1 cellular context compared by ENCODE assay signal in the genomic region with DNA sequence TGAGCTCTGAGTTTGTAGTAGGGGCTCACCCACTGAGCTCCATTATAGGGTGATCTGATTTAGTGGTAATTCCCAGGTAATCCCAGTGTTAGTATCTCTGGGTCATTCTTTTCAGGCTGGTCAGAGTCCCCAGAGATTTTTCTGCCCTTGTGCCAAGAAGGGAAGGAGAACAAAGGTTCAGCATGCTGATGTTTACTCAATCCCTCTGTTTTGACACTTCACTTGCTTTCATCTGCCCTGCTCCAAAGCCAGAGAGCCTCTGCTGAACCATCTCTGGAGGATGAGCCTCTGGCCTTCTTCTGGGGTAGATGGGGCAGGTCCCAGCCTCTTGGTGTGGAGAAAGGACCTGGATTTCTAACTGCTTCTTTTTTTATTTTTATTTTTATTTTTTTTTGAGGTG.
A peak's percentile ranks its signal among the peaks of the same experiment; 100 is the strongest.
TF ChIP-seq lines count a peak whose summit lies in the region.

No MANE protein-coding gene starts in this region.

TF ChIP-seq in HepG2, 621 proteins besides CTCF, POLR2A, EP300 and RAD21 (continued from another document and continues in another):
- TF ChIP-seq, protein P1, sequence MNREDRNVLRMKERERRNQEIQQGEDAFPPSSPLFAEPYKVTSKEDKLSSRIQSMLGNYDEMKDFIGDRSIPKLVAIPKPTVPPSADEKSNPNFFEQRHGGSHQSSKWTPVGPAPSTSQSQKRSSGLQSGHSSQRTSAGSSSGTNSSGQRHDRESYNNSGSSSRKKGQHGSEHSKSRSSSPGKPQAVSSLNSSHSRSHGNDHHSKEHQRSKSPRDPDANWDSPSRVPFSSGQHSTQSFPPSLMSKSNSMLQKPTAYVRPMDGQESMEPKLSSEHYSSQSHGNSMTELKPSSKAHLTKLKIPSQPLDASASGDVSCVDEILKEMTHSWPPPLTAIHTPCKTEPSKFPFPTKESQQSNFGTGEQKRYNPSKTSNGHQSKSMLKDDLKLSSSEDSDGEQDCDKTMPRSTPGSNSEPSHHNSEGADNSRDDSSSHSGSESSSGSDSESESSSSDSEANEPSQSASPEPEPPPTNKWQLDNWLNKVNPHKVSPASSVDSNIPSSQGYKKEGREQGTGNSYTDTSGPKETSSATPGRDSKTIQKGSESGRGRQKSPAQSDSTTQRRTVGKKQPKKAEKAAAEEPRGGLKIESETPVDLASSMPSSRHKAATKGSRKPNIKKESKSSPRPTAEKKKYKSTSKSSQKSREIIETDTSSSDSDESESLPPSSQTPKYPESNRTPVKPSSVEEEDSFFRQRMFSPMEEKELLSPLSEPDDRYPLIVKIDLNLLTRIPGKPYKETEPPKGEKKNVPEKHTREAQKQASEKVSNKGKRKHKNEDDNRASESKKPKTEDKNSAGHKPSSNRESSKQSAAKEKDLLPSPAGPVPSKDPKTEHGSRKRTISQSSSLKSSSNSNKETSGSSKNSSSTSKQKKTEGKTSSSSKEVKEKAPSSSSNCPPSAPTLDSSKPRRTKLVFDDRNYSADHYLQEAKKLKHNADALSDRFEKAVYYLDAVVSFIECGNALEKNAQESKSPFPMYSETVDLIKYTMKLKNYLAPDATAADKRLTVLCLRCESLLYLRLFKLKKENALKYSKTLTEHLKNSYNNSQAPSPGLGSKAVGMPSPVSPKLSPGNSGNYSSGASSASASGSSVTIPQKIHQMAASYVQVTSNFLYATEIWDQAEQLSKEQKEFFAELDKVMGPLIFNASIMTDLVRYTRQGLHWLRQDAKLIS (CRISPR knock-in tag; IDR thresholded peaks at IDR 0.05), result no peak
- TF ChIP-seq RFX5 (IDR thresholded peaks at IDR 0.05; ENCODE audit: low read depth, low read length) (no peak), SOX5 (CRISPR knock-in tag; IDR thresholded peaks at IDR 0.05; ENCODE audit: borderline replicate concordance) (peak; percentile 99), ZNF773 (CRISPR knock-in tag; IDR thresholded peaks at IDR 0.05; ENCODE audit: borderline replicate concordance) (no peak), KLF9 (CRISPR knock-in tag; IDR thresholded peaks at IDR 0.05; ENCODE audit: low read depth) (no peak), ZNF660 (CRISPR knock-in tag; IDR thresholded peaks at IDR 0.05; ENCODE audit: borderline replicate concordance, low read depth) (no peak), FOXK1 (CRISPR knock-in tag; IDR thresholded peaks at IDR 0.05; ENCODE audit: borderline replicate concordance, low read depth) (peak; percentile 68; the same call in 1 of the 2 replicates), CENPX (CRISPR knock-in tag; IDR thresholded peaks at IDR 0.05) (no peak), ZNF607 (CRISPR knock-in tag; IDR thresholded peaks at IDR 0.05; ENCODE audit: borderline replicate concordance) (no peak), TRIM22 (IDR thresholded peaks at IDR 0.05) (no peak), ZNF841 (CRISPR knock-in tag; IDR thresholded peaks at IDR 0.05; ENCODE audit: borderline replicate concordance) (no peak), EHMT2 (IDR thresholded peaks at IDR 0.05; ENCODE audit: borderline replicate concordance, low read depth, low read length) (peak; percentile 46; the same call in 1 of the 2 replicates), ZNF790 (CRISPR knock-in tag; IDR thresholded peaks at IDR 0.05; ENCODE audit: borderline replicate concordance) (no peak), ZNF281 (CRISPR knock-in tag; IDR thresholded peaks at IDR 0.05; ENCODE audit: borderline replicate concordance) (peak; percentile 37; the same call in 1 of the 2 replicates), TCF12 (IDR thresholded peaks at IDR 0.05) (no peak), TCF12 (CRISPR knock-in tag; IDR thresholded peaks at IDR 0.05) (no peak), TBX3 (IDR thresholded peaks at IDR 0.05; ENCODE audit: borderline replicate concordance) (peak; percentile 97), ATF3 (CRISPR knock-in tag; IDR thresholded peaks at IDR 0.05) (no peak), ZNF556 (CRISPR knock-in tag; IDR thresholded peaks at IDR 0.05; ENCODE audit: borderline replicate concordance) (no peak), HOXD1 (CRISPR knock-in tag; IDR thresholded peaks at IDR 0.05) (no peak; the same call in 1 of the 2 replicates), ZBED4 (CRISPR knock-in tag; IDR thresholded peaks at IDR 0.05; ENCODE audit: borderline replicate concordance) (no peak), ZNF792 (CRISPR knock-in tag; IDR thresholded peaks at IDR 0.05) (peak; percentile 60; the same call in 1 of the 2 replicates), SYNCRIP (IDR thresholded peaks at IDR 0.05; ENCODE audit: insufficient read depth, low read depth, low read length) (no peak), NPAS2 (CRISPR knock-in tag; IDR thresholded peaks at IDR 0.05; ENCODE audit: borderline replicate concordance) (no peak), ARNT (IDR thresholded peaks at IDR 0.05) (no peak)
- TF ChIP-seq, protein P2, sequence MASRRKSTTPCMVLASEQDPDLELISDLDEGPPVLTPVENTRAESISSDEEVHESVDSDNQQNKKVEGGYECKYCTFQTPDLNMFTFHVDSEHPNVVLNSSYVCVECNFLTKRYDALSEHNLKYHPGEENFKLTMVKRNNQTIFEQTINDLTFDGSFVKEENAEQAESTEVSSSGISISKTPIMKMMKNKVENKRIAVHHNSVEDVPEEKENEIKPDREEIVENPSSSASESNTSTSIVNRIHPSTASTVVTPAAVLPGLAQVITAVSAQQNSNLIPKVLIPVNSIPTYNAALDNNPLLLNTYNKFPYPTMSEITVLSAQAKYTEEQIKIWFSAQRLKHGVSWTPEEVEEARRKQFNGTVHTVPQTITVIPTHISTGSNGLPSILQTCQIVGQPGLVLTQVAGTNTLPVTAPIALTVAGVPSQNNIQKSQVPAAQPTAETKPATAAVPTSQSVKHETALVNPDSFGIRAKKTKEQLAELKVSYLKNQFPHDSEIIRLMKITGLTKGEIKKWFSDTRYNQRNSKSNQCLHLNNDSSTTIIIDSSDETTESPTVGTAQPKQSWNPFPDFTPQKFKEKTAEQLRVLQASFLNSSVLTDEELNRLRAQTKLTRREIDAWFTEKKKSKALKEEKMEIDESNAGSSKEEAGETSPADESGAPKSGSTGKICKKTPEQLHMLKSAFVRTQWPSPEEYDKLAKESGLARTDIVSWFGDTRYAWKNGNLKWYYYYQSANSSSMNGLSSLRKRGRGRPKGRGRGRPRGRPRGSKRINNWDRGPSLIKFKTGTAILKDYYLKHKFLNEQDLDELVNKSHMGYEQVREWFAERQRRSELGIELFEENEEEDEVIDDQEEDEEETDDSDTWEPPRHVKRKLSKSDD (CRISPR knock-in tag; IDR thresholded peaks at IDR 0.05; ENCODE audit: low read depth), result no peak
- TF ChIP-seq, protein P3, sequence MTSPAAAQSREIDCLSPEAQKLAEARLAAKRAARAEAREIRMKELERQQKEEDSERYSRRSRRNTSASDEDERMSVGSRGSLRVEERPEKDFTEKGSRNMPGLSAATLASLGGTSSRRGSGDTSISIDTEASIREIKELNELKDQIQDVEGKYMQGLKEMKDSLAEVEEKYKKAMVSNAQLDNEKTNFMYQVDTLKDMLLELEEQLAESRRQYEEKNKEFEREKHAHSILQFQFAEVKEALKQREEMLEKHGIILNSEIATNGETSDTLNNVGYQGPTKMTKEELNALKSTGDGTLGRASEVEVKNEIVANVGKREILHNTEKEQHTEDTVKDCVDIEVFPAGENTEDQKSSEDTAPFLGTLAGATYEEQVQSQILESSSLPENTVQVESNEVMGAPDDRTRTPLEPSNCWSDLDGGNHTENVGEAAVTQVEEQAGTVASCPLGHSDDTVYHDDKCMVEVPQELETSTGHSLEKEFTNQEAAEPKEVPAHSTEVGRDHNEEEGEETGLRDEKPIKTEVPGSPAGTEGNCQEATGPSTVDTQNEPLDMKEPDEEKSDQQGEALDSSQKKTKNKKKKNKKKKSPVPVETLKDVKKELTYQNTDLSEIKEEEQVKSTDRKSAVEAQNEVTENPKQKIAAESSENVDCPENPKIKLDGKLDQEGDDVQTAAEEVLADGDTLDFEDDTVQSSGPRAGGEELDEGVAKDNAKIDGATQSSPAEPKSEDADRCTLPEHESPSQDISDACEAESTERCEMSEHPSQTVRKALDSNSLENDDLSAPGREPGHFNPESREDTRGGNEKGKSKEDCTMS (CRISPR knock-in tag; conservative IDR thresholded peaks at IDR 0.05), result no peak
- TF ChIP-seq, protein P4, sequence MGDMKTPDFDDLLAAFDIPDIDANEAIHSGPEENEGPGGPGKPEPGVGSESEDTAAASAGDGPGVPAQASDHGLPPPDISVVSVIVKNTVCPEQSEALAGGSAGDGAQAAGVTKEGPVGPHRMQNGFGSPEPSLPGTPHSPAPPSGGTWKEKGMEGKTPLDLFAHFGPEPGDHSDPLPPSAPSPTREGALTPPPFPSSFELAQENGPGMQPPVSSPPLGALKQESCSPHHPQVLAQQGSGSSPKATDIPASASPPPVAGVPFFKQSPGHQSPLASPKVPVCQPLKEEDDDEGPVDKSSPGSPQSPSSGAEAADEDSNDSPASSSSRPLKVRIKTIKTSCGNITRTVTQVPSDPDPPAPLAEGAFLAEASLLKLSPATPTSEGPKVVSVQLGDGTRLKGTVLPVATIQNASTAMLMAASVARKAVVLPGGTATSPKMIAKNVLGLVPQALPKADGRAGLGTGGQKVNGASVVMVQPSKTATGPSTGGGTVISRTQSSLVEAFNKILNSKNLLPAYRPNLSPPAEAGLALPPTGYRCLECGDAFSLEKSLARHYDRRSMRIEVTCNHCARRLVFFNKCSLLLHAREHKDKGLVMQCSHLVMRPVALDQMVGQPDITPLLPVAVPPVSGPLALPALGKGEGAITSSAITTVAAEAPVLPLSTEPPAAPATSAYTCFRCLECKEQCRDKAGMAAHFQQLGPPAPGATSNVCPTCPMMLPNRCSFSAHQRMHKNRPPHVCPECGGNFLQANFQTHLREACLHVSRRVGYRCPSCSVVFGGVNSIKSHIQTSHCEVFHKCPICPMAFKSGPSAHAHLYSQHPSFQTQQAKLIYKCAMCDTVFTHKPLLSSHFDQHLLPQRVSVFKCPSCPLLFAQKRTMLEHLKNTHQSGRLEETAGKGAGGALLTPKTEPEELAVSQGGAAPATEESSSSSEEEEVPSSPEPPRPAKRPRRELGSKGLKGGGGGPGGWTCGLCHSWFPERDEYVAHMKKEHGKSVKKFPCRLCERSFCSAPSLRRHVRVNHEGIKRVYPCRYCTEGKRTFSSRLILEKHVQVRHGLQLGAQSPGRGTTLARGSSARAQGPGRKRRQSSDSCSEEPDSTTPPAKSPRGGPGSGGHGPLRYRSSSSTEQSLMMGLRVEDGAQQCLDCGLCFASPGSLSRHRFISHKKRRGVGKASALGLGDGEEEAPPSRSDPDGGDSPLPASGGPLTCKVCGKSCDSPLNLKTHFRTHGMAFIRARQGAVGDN (CRISPR knock-in tag; IDR thresholded peaks at IDR 0.05), result no peak
- TF ChIP-seq, protein P5, sequence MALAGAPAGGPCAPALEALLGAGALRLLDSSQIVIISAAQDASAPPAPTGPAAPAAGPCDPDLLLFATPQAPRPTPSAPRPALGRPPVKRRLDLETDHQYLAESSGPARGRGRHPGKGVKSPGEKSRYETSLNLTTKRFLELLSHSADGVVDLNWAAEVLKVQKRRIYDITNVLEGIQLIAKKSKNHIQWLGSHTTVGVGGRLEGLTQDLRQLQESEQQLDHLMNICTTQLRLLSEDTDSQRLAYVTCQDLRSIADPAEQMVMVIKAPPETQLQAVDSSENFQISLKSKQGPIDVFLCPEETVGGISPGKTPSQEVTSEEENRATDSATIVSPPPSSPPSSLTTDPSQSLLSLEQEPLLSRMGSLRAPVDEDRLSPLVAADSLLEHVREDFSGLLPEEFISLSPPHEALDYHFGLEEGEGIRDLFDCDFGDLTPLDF (CRISPR knock-in tag; IDR thresholded peaks at IDR 0.05), result no peak
